In genomic region chr17:59003860-59004259, GRCh38 we compare ENCODE assay signal across 12 cellular contexts.
"Had no signal": no experiment of that assay in that cellular context is flagged by ENCODE, and none has a peak within 500 bp of the region (broad histone marks: within the 10 kb centered on the region; RNA-seq: fewer than 3 reads in every experiment).

No MANE protein-coding gene starts in this region.

- H3K27ac ChIP-seq: coronary artery, thyroid gland had no signal

- H3K4me3 ChIP-seq: coronary artery, left lung, mucosa of descending colon, thyroid gland, uterus had no signal

- DNase-seq: activated CD4-positive, alpha-beta T cell treated with anti-CD3 and anti-CD28 coated beads for 4 hours; caudate nucleus; effector CD8-positive, alpha-beta T cell; foreskin melanocyte; head of caudate nucleus; islet precursor cell; left lung; mucosa of descending colon; T1000; thyroid gland; uterus had no signal

- H3K4me1 ChIP-seq: uterus had no signal

- ATAC-seq: mucosa of descending colon had no signal

- H3K9me3 ChIP-seq: left lung, mucosa of descending colon, thyroid gland, uterus had no signal

- H3K27me3 ChIP-seq: left lung, thyroid gland, uterus had no signal

- H3K36me3 ChIP-seq: left lung, thyroid gland, uterus had no signal
